8 cellular contexts compared by ENCODE assay signal in the genomic region with DNA sequence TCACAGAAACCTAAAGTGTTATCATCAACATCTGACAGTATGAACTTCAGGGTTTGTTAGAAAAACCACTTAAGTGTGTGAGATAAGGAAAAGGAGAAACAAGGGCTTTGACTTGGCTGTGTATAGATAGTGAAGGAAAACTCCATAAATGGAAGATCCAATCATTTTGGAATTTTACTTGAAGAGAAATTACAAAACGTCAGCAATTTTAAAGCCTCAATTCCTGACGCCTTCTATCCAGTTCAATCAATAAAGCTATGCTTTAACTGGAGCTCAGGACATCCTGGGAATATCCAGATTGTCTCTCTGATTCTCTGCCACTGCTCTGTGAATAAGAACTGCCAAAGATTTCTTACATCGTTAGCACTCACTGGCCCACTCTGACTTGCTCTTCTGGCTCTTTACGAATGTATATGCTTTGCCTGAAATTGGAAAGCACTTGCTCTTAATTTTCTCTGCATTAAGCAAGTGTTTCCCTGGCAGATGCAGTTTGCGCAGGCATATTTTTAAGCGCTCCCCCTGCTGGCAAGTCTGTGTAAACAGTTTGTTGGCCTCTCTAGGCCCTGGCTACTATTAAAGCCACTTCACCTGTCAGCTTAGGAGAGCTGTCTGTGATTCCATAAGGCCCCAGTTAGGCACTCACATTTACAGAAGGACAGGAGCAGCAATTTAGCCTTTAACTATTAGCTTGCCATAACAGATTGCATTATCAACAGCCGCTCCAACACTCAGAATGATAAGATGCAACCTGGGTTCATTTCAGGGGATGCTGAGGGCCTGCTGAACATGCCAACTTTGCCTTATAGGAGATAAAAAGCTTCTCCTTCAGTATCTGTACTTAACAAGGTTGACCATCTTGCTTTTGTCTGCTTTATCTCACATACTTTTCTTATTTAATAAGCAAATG.
DNase-seq lines count a peak whose midpoint lies in the region; ATAC-seq and TF ChIP-seq lines count a peak whose summit lies in the region.

No MANE protein-coding gene starts in this region.

- no peaks in the 10 kb centered on the region for H3K9me3 ChIP-seq in DOHH2 (ENCODE audit: control insufficient read depth, insufficient read depth, low read length)

- H3K36me3 ChIP-seq in DOHH2 (ENCODE audit: control insufficient read depth, low read length), result no peaks in the 10 kb centered on the region

- no peaks in the 10 kb centered on the region for H3K79me2 ChIP-seq in DOHH2 (ENCODE audit: control insufficient read depth, low read length)

- TF ChIP-seq CTCF in DOHH2 (IDR thresholded peaks at IDR 0.05; ENCODE audit: low read depth, low read length, poor library complexity, severe bottlenecking) (peak; percentile 63), astrocyte of the spinal cord (IDR thresholded peaks at IDR 0.05; ENCODE audit: low read depth, low read length) (peak; percentile 69)

- H3F3A ChIP-seq in DOHH2 (ENCODE audit: control insufficient read depth, insufficient read depth), result no peaks in the 10 kb centered on the region

- no peak overlapping the region for H3K4me2 ChIP-seq in DOHH2 (ENCODE audit: low read length)

- H3K4me3 ChIP-seq in DOHH2 (ENCODE audit: low read length) (no peak overlapping the region), astrocyte of the spinal cord (ENCODE audit: low read depth, low read length) (no peak overlapping the region)

- H3K27ac ChIP-seq in DOHH2 (ENCODE audit: low read depth, low read length), result no peak overlapping the region

- DNase-seq in LoVo (ENCODE audit: low spot score) (peak; percentile 50), SK-MEL-5 (ENCODE audit: low read depth, low spot score) (peak; percentile 55), astrocyte of the spinal cord (ENCODE audit: low read depth, low spot score) (peak; percentile 39), hypothalamus (lab: John Stamatoyannopoulos, UW) (peak in 31 of 51 donors; percentile 0 to 37 (median 2))
- DNase-seq in stimulated activated CD4-positive, alpha-beta T cell treated with anti-CD3 and anti-CD28 coated beads, Interleukin-1b, Interleukin-23, amount 100 ng/mL, for 24 hours (ENCODE audit: low read depth in 4 of 4, low spot score in 1 of 4), result peak; percentile 1 to 18 (median 14)

- H3K27me3 ChIP-seq in DOHH2 (ENCODE audit: control insufficient read depth, low read length), result no peaks in the 10 kb centered on the region

- no peaks in the 10 kb centered on the region for H3K4me1 ChIP-seq in DOHH2 (ENCODE audit: control insufficient read depth, low read length)

- no peaks in the 10 kb centered on the region for H3K9me2 ChIP-seq in DOHH2 (replicated peaks; ENCODE audit: control insufficient read depth, low read length)

- in situ Hi-C loops in SK-MEL-5 (cut with HindIII; ENCODE audit: low pct_unique_long_range_greater_than_20kb, low sequenced_read_pairs) (no loop called here), astrocyte of the spinal cord (cut with HindIII; ENCODE audit: low sequenced_read_pairs) (no loop called here)

- no peaks in the 10 kb centered on the region for H4K20me1 ChIP-seq in DOHH2 (ENCODE audit: control insufficient read depth, insufficient read depth, low read depth, low read length)

- peak; percentile 88 for ATAC-seq in GM21576 (IDR thresholded peaks at IDR 0.05; ENCODE audit: unreplicated experiment)
- no peak for ATAC-seq in GM21423 (IDR thresholded peaks at IDR 0.05; ENCODE audit: unreplicated experiment)

Comparison
In these comparisons a context has a peak if more than half of its experiments do, and no peak if none do; other contexts are left out.
1. DNase-seq: peak in every context shown above with its lines; median percentile 55 in SK-MEL-5; 50 in LoVo; 39 in astrocyte of the spinal cord; 14 in stimulated activated CD4-positive, alpha-beta T cell treated with anti-CD3 and anti-CD28 coated beads, Interleukin-1b, Interleukin-23, amount 100 ng/mL, for 24 hours; 2 in hypothalamus.